ENCODE assay signal across 1 cellular context in the genomic region with DNA sequence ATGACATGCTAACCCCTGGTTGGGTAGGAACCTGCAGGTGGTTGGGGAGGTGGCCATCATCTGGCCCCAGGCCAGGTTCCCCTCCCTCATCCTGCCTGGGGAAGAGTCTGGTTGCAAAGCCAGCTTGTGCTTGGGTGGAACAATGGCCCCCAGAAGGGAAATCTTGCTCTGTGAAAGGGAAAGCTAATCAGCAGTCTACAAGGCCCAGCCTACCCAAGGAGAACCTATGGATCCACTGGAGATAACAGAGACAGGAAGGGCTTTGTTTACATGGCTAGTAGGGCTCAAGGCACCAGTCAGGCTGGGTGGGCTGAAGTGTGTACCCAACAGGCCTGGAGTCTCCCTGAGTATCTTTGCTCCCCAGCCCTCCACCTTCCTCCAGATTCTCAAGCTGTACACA.
TF ChIP-seq lines count a peak whose summit lies in the region.

No MANE protein-coding gene starts in this region.

TF ChIP-seq in HepG2, 621 proteins besides CTCF, POLR2A, EP300 and RAD21 (continued from another document and continues in another):
- TF ChIP-seq, protein P1, sequence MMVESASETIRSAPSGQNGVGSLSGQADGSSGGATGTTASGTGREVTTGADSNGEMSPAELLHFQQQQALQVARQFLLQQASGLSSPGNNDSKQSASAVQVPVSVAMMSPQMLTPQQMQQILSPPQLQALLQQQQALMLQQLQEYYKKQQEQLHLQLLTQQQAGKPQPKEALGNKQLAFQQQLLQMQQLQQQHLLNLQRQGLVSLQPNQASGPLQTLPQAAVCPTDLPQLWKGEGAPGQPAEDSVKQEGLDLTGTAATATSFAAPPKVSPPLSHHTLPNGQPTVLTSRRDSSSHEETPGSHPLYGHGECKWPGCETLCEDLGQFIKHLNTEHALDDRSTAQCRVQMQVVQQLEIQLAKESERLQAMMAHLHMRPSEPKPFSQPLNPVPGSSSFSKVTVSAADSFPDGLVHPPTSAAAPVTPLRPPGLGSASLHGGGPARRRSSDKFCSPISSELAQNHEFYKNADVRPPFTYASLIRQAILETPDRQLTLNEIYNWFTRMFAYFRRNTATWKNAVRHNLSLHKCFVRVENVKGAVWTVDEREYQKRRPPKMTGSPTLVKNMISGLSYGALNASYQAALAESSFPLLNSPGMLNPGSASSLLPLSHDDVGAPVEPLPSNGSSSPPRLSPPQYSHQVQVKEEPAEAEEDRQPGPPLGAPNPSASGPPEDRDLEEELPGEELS (CRISPR knock-in tag; IDR thresholded peaks at IDR 0.05), result 0 out of 2 replicates have a peak, but pooled peaks have one; percentile 31
- no peak for TF ChIP-seq JDP2 (CRISPR knock-in tag; IDR thresholded peaks at IDR 0.05; ENCODE audit: borderline replicate concordance)
- TF ChIP-seq ZNF839 (CRISPR knock-in tag; IDR thresholded peaks at IDR 0.05; ENCODE audit: borderline replicate concordance), result no peak
- 0 out of 2 replicates have a peak, but pooled peaks have one; percentile 16 for TF ChIP-seq SAP130 (CRISPR knock-in tag; IDR thresholded peaks at IDR 0.05; ENCODE audit: low read depth)
- TF ChIP-seq HDAC2 (CRISPR knock-in tag; IDR thresholded peaks at IDR 0.05), result peak; percentile 48; the same call in 1 of the 2 replicates
- TF ChIP-seq RFXANK (CRISPR knock-in tag; IDR thresholded peaks at IDR 0.05), result no peak
- peak; percentile 48; the same call in 1 of the 2 replicates for TF ChIP-seq SALL1 (CRISPR knock-in tag; IDR thresholded peaks at IDR 0.05)
- peak; percentile 69; the same call in 1 of the 2 replicates for TF ChIP-seq ZSCAN29 (CRISPR knock-in tag; conservative IDR thresholded peaks at IDR 0.05)
- TF ChIP-seq MBD4 (IDR thresholded peaks at IDR 0.05; ENCODE audit: borderline replicate concordance, low read length), result no peak
- TF ChIP-seq, protein P2, sequence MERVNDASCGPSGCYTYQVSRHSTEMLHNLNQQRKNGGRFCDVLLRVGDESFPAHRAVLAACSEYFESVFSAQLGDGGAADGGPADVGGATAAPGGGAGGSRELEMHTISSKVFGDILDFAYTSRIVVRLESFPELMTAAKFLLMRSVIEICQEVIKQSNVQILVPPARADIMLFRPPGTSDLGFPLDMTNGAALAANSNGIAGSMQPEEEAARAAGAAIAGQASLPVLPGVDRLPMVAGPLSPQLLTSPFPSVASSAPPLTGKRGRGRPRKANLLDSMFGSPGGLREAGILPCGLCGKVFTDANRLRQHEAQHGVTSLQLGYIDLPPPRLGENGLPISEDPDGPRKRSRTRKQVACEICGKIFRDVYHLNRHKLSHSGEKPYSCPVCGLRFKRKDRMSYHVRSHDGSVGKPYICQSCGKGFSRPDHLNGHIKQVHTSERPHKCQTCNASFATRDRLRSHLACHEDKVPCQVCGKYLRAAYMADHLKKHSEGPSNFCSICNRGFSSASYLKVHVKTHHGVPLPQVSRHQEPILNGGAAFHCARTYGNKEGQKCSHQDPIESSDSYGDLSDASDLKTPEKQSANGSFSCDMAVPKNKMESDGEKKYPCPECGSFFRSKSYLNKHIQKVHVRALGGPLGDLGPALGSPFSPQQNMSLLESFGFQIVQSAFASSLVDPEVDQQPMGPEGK (CRISPR knock-in tag; IDR thresholded peaks at IDR 0.05), result peak; percentile 54
- peak; percentile 70; the same call in 1 of the 2 replicates for TF ChIP-seq ETV5 (CRISPR knock-in tag; IDR thresholded peaks at IDR 0.05; ENCODE audit: borderline replicate concordance)
- TF ChIP-seq, protein P3, sequence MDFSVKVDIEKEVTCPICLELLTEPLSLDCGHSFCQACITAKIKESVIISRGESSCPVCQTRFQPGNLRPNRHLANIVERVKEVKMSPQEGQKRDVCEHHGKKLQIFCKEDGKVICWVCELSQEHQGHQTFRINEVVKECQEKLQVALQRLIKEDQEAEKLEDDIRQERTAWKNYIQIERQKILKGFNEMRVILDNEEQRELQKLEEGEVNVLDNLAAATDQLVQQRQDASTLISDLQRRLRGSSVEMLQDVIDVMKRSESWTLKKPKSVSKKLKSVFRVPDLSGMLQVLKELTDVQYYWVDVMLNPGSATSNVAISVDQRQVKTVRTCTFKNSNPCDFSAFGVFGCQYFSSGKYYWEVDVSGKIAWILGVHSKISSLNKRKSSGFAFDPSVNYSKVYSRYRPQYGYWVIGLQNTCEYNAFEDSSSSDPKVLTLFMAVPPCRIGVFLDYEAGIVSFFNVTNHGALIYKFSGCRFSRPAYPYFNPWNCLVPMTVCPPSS (IDR thresholded peaks at IDR 0.05), result no peak
- no peak for TF ChIP-seq MAFG (CRISPR knock-in tag; IDR thresholded peaks at IDR 0.05)
- no peak for TF ChIP-seq ZFP36L2 (CRISPR knock-in tag; IDR thresholded peaks at IDR 0.05)
- no peak for TF ChIP-seq ZNF891 (CRISPR knock-in tag; IDR thresholded peaks at IDR 0.05)
- TF ChIP-seq TEAD3 (CRISPR knock-in tag; optimal IDR thresholded peaks at IDR 0.05; ENCODE audit: borderline replicate concordance), result no peak
- TF ChIP-seq ZBTB7B (CRISPR knock-in tag; IDR thresholded peaks at IDR 0.05), result peak; percentile 19; the same call in 1 of the 2 replicates
- TF ChIP-seq, protein P4, sequence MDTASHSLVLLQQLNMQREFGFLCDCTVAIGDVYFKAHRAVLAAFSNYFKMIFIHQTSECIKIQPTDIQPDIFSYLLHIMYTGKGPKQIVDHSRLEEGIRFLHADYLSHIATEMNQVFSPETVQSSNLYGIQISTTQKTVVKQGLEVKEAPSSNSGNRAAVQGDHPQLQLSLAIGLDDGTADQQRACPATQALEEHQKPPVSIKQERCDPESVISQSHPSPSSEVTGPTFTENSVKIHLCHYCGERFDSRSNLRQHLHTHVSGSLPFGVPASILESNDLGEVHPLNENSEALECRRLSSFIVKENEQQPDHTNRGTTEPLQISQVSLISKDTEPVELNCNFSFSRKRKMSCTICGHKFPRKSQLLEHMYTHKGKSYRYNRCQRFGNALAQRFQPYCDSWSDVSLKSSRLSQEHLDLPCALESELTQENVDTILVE (CRISPR knock-in tag; IDR thresholded peaks at IDR 0.05), result no peak
- TF ChIP-seq ZNF788 (CRISPR knock-in tag; IDR thresholded peaks at IDR 0.05; ENCODE audit: borderline replicate concordance), result 0 out of 2 replicates have a peak, but pooled peaks have one; percentile 19
- TF ChIP-seq, protein P5, sequence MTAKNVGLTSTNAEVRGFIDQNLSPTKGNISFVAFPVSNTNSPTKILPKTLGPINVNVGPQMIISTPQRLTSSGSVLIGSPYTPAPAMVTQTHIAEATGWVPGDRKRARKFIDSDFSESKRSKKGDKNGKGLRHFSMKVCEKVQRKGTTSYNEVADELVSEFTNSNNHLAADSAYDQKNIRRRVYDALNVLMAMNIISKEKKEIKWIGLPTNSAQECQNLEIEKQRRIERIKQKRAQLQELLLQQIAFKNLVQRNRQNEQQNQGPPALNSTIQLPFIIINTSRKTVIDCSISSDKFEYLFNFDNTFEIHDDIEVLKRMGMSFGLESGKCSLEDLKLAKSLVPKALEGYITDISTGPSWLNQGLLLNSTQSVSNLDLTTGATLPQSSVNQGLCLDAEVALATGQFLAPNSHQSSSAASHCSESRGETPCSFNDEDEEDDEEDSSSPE (CRISPR knock-in tag; IDR thresholded peaks at IDR 0.05), result no peak
- peak; percentile 15; the same call in 1 of the 2 replicates for TF ChIP-seq SOX5 (CRISPR knock-in tag; IDR thresholded peaks at IDR 0.05; ENCODE audit: borderline replicate concordance)
- no peak for TF ChIP-seq ZKSCAN8 (CRISPR knock-in tag; IDR thresholded peaks at IDR 0.05; ENCODE audit: borderline replicate concordance)
- TF ChIP-seq, protein P6, sequence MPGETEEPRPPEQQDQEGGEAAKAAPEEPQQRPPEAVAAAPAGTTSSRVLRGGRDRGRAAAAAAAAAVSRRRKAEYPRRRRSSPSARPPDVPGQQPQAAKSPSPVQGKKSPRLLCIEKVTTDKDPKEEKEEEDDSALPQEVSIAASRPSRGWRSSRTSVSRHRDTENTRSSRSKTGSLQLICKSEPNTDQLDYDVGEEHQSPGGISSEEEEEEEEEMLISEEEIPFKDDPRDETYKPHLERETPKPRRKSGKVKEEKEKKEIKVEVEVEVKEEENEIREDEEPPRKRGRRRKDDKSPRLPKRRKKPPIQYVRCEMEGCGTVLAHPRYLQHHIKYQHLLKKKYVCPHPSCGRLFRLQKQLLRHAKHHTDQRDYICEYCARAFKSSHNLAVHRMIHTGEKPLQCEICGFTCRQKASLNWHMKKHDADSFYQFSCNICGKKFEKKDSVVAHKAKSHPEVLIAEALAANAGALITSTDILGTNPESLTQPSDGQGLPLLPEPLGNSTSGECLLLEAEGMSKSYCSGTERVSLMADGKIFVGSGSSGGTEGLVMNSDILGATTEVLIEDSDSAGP (CRISPR knock-in tag; IDR thresholded peaks at IDR 0.05; ENCODE audit: borderline replicate concordance), result peak; percentile 28; the same call in 1 of the 2 replicates
- TF ChIP-seq ZSCAN20 (CRISPR knock-in tag; IDR thresholded peaks at IDR 0.05; ENCODE audit: borderline replicate concordance), result no peak
- TF ChIP-seq RXRB (CRISPR knock-in tag; IDR thresholded peaks at IDR 0.05; ENCODE audit: borderline replicate concordance), result 0 out of 2 replicates have a peak, but pooled peaks have one; percentile 25
- no peak for TF ChIP-seq ZNF230 (CRISPR knock-in tag; IDR thresholded peaks at IDR 0.05)
- no peak for TF ChIP-seq ZC3H4 (CRISPR knock-in tag; IDR thresholded peaks at IDR 0.05; ENCODE audit: borderline replicate concordance)
- TF ChIP-seq, protein P7, sequence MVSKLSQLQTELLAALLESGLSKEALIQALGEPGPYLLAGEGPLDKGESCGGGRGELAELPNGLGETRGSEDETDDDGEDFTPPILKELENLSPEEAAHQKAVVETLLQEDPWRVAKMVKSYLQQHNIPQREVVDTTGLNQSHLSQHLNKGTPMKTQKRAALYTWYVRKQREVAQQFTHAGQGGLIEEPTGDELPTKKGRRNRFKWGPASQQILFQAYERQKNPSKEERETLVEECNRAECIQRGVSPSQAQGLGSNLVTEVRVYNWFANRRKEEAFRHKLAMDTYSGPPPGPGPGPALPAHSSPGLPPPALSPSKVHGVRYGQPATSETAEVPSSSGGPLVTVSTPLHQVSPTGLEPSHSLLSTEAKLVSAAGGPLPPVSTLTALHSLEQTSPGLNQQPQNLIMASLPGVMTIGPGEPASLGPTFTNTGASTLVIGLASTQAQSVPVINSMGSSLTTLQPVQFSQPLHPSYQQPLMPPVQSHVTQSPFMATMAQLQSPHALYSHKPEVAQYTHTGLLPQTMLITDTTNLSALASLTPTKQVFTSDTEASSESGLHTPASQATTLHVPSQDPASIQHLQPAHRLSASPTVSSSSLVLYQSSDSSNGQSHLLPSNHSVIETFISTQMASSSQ (IDR thresholded peaks at IDR 0.05; ENCODE audit: low read depth), result no peak
- TF ChIP-seq, protein P7 (CRISPR knock-in tag; IDR thresholded peaks at IDR 0.05; ENCODE audit: borderline replicate concordance), result 0 out of 2 replicates have a peak, but pooled peaks have one; percentile 22
- peak; percentile 37; the same call in 1 of the 2 replicates for TF ChIP-seq HOXA3 (CRISPR knock-in tag; IDR thresholded peaks at IDR 0.05)
- TF ChIP-seq, protein P8, sequence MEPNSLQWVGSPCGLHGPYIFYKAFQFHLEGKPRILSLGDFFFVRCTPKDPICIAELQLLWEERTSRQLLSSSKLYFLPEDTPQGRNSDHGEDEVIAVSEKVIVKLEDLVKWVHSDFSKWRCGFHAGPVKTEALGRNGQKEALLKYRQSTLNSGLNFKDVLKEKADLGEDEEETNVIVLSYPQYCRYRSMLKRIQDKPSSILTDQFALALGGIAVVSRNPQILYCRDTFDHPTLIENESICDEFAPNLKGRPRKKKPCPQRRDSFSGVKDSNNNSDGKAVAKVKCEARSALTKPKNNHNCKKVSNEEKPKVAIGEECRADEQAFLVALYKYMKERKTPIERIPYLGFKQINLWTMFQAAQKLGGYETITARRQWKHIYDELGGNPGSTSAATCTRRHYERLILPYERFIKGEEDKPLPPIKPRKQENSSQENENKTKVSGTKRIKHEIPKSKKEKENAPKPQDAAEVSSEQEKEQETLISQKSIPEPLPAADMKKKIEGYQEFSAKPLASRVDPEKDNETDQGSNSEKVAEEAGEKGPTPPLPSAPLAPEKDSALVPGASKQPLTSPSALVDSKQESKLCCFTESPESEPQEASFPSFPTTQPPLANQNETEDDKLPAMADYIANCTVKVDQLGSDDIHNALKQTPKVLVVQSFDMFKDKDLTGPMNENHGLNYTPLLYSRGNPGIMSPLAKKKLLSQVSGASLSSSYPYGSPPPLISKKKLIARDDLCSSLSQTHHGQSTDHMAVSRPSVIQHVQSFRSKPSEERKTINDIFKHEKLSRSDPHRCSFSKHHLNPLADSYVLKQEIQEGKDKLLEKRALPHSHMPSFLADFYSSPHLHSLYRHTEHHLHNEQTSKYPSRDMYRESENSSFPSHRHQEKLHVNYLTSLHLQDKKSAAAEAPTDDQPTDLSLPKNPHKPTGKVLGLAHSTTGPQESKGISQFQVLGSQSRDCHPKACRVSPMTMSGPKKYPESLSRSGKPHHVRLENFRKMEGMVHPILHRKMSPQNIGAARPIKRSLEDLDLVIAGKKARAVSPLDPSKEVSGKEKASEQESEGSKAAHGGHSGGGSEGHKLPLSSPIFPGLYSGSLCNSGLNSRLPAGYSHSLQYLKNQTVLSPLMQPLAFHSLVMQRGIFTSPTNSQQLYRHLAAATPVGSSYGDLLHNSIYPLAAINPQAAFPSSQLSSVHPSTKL (CRISPR knock-in tag; IDR thresholded peaks at IDR 0.05), result peak; percentile 44; the same call in 1 of the 2 replicates
- TF ChIP-seq ZNF317 (CRISPR knock-in tag; IDR thresholded peaks at IDR 0.05), result peak; percentile 19; the same call in 1 of the 2 replicates
- peak; percentile 64; the same call in 1 of the 2 replicates for TF ChIP-seq GATAD2A (CRISPR knock-in tag; IDR thresholded peaks at IDR 0.05)
- TF ChIP-seq RCOR2 (CRISPR knock-in tag; IDR thresholded peaks at IDR 0.05), result no peak
- no peak for TF ChIP-seq SOX13 (IDR thresholded peaks at IDR 0.05)
- 0 out of 4 replicates have a peak, but pooled peaks of 1 of the 2 experiments have one; percentile 41 for TF ChIP-seq SOX13 (CRISPR knock-in tag; conservative IDR thresholded peaks at IDR 0.05 in 1 of 2, IDR thresholded peaks at IDR 0.05 in 1 of 2)
